In the genomic region with DNA sequence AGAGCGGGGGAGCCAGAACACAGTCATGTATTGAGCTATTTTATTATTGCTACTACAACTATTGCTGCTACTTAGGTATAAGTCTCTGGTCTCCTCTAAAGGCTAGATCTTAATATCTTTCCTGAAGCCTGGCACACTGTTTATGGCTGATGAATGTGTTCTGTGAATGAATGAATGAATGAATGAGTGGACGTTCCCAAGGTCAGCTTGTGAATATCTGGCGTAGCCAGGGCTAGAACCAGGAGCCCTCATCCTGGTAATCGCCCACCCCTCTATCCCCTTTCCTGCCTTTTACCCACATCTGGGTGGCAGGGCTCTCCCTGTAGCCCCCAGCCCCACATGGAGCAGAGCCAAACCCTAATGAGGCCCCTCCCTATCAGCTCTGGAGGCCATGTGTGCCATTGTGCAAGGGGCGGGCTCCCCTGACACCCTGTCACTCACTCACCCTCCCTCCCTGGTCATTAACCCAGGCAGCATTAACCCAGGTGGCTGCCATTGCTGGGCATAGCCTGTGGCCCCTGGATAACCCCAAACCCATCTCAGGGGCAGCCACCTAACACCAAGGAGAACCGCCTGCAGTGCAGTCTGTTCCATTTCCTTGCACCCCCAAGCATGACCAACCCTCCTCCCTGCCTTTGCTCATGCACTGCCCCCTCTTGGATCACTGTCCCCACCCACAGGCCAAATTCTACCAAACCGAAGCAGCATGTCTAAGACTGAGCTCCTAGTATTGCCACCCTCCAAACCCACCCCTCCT, we compare ENCODE assay signal across 14 cellular contexts. TPM values are rescaled to one million over a fixed set of nuclear protein-coding genes. Genes with fewer than 3 reads are reported as not detected.
DNase-seq lines count a peak whose midpoint lies in the region; ATAC-seq lines count a peak whose summit lies in the region.
"Had no signal": no experiment of that assay in that cellular context is flagged by ENCODE, and none has a peak within 500 bp of the region (broad histone marks: within the 10 kb centered on the region; RNA-seq: fewer than 3 reads in every experiment).

No MANE protein-coding gene starts in this region.

- peak overlapping the region; percentile 92 for H3K4me2 ChIP-seq in Karpas-422 (ENCODE audit: low read depth, low read length, poor library complexity, severe bottlenecking)

- H3K27ac ChIP-seq in Karpas-422 (ENCODE audit: low read length) (peak overlapping the region; percentile 97), skin epidermis (peak overlapping the region in 16 of 21 experiments; percentile 51 to 99 (median 90))
- H3K27ac ChIP-seq: 22Rv1 had no signal

- H3K4me1 Mint-ChIP-seq in central memory CD8-positive, alpha-beta T cell = peaks cover 89% of the 10 kb centered on the region

- DNase-seq in DMS 273 (lab: John Stamatoyannopoulos, UW; ENCODE audit: unreplicated experiment) = peak; percentile 47
- no peak for DNase-seq in DMS 273 treated with DMSO at 0.1 percent for 48 hours (lab: John Stamatoyannopoulos, UW)
- DNase-seq in Karpas-422 = peak; percentile 78
- DNase-seq in central memory CD8-positive, alpha-beta T cell (ENCODE audit: low spot score in 2 of 2) = no peak
- DNase-seq in Ammon's horn (ENCODE audit: low spot score) = no peak
- DNase-seq: activated CD4-positive, alpha-beta T cell treated with anti-CD3 and anti-CD28 coated beads, Interleukin-2, amount 50 U/mL, for 1 hour; mucosa of descending colon; MV-4-11; RPMI8226; testis had no signal

- no peak for ATAC-seq in central memory CD8-positive, alpha-beta T cell (replicated peaks; ENCODE audit: extremely low read depth, poor library complexity, severe bottlenecking)
- ATAC-seq in GM21390 (IDR thresholded peaks at IDR 0.05; ENCODE audit: unreplicated experiment) = no peak
- no peak for ATAC-seq in activated CD4-positive, CD25-positive, alpha-beta regulatory T cell treated with anti-CD3 and anti-CD28 coated beads, Interleukin-2, amount 50 U/mL, for 24 hours
- ATAC-seq: mucosa of descending colon had no signal

- H3K36me3 ChIP-seq in Karpas-422 (ENCODE audit: insufficient read depth, low read length) = no peaks in the 10 kb centered on the region

- peaks cover 61% of the 10 kb centered on the region for H3K36me3 Mint-ChIP-seq in central memory CD8-positive, alpha-beta T cell (ENCODE audit: insufficient read depth)

- no peaks in the 10 kb centered on the region for H3K27me3 Mint-ChIP-seq in central memory CD8-positive, alpha-beta T cell

- peak overlapping the region; percentile 96 for H3K27ac Mint-ChIP-seq in central memory CD8-positive, alpha-beta T cell (ENCODE audit: low read depth)

- no peak overlapping the region; the same call in 1 of the 2 replicates for H2AFZ ChIP-seq in Karpas-422 (ENCODE audit: low read length)

- H3K4me3 ChIP-seq in Karpas-422 (ENCODE audit: low read length) (peak overlapping the region; percentile 85), skin epidermis (no peak overlapping the region)
- H3K4me3 ChIP-seq: mucosa of descending colon, testis had no signal

- H3K9me3 Mint-ChIP-seq in central memory CD8-positive, alpha-beta T cell = no peaks in the 10 kb centered on the region

- no peaks in the 10 kb centered on the region for H3K9me2 ChIP-seq in Karpas-422 (replicated peaks; ENCODE audit: insufficient read depth, low read length)

- H3K9ac ChIP-seq in Karpas-422 (ENCODE audit: low read length) = peak overlapping the region; percentile 90

- no peaks in the 10 kb centered on the region for H3K27me3 ChIP-seq in Karpas-422 (ENCODE audit: low read length)
- H3K27me3 ChIP-seq: testis had no signal

- H3K4me3 Mint-ChIP-seq in central memory CD8-positive, alpha-beta T cell = peak overlapping the region; percentile 92

- H3K79me2 ChIP-seq in Karpas-422 (ENCODE audit: low read length) = peaks cover 79% of the 10 kb centered on the region

- H3K9me3 ChIP-seq in Karpas-422 (ENCODE audit: low read length) = no peaks in the 10 kb centered on the region
- H3K9me3 ChIP-seq: mucosa of descending colon, testis had no signal

- H3K4me1 ChIP-seq in Karpas-422 (ENCODE audit: low read length) = peaks cover 77% of the 10 kb centered on the region

- H4K20me1 ChIP-seq in Karpas-422 (ENCODE audit: insufficient read depth, low read depth, low read length) = no peaks in the 10 kb centered on the region

RNA-seq across cellular contexts. Expression of a gene that starts 2.0 kb away (rescaled TPM):
- 77.9 and 122 TPM in 2 replicates for total RNA-seq in Karpas-422 (2014; rRNA removed; shearing (Covaris generic); ENCODE audit: low replicate concordance)

Comparison
In these comparisons a context has a peak if more than half of its experiments do, and no peak if none do; other contexts are left out.
1. DNase-seq: peak in DMS 273 (single experiment) and Karpas-422 (single experiment); none in DMS 273 treated with DMSO at 0.1 percent for 48 hours (single experiment), central memory CD8-positive, alpha-beta T cell (0 of 2) and Ammon's horn (single experiment).